In genomic region chr21:44666401-44667320, GRCh38 we compare ENCODE assay signal across 26 cellular contexts. TPM values are rescaled to one million over a fixed set of nuclear protein-coding genes. Genes with fewer than 3 reads are reported as not detected.
DNase-seq lines count a peak whose midpoint lies in the region; ATAC-seq and TF ChIP-seq lines count a peak whose summit lies in the region.
"Had no signal": no experiment of that assay in that cellular context is flagged by ENCODE, and none has a peak within 500 bp of the region (broad histone marks: within the 10 kb centered on the region; RNA-seq: fewer than 3 reads in every experiment).

KRTAP12-2 (minus strand) TSS chr21:44666927; CDS start chr21:44666886, 41 bp downstream.

- H3K27ac ChIP-seq in right atrium auricular region: no peak within 1 kb of the TSS
- no peak within 1 kb of the TSS for H3K27ac ChIP-seq in foreskin keratinocyte
- H3K27ac ChIP-seq: cardiac muscle cell, esophagus squamous epithelium, lower lobe of right lung, parathyroid adenoma, PC-9, SK-N-MC, skin epidermis had no signal

- H3K4me1 ChIP-seq in right atrium auricular region: no peaks in the 10 kb centered on the region
- no peaks in the 10 kb centered on the region for H3K4me1 ChIP-seq in foreskin keratinocyte
- H3K4me1 ChIP-seq: esophagus squamous epithelium, lower lobe of right lung, parathyroid adenoma had no signal

- no peaks in the 10 kb centered on the region for H3K4me1 Mint-ChIP-seq in stimulated activated memory B cell treated with anti-CD40 and anti-IgM and Interleukin-4, amounts not matched to agents 10 μg/mL and 1 μg/mL and 100 μg/mL, for 72 hours
- H3K4me1 Mint-ChIP-seq: CD4-positive, CD25-positive, alpha-beta regulatory T cell had no signal

- ATAC-seq in Right ventricle myocardium inferior (peak; percentile 88), foreskin keratinocyte (no peak)
- peak; percentile 16 for ATAC-seq in stimulated activated memory B cell treated with anti-CD40 and anti-IgM and Interleukin-4, amounts not matched to agents 10 μg/mL and 1 μg/mL and 100 μg/mL, for 72 hours
- no peak for ATAC-seq in activated naive CD4-positive, alpha-beta T cell treated with anti-CD3 and anti-CD28 coated beads, Interleukin-2, amount 50 U/mL, for 72 hours
- ATAC-seq: activated CD8-positive, alpha-beta T cell treated with anti-CD3 and anti-CD28 coated beads, Interleukin-2, amount 10 ng/mL, durations not matched to agents 7 days and 5 days; lower lobe of right lung had no signal

- no peak within 1 kb of the TSS for H3K4me3 Mint-ChIP-seq in stimulated activated memory B cell treated with anti-CD40 and anti-IgM and Interleukin-4, amounts not matched to agents 10 μg/mL and 1 μg/mL and 100 μg/mL, for 72 hours
- H3K4me3 Mint-ChIP-seq: activated CD8-positive, alpha-beta T cell treated with anti-CD3 and anti-CD28 coated beads, Interleukin-2, amount 10 ng/mL, durations not matched to agents 7 days and 5 days; CD4-positive, CD25-positive, alpha-beta regulatory T cell; T-helper 2 cell treated with Interferon-gamma antibody and Interleukin-4, amounts not matched to agents 5 μg/mL and 100 μg/mL, for 36 hours had no signal

- TF ChIP-seq CTCF in right atrium auricular region (IDR thresholded peaks at IDR 0.05) (no peak), foreskin keratinocyte (conservative IDR thresholded peaks at IDR 0.05) (no peak)

- intact Hi-C loops in Right ventricle myocardium inferior (cut with DNase I): no loop called here

- peaks cover 0 to 5% of the 10 kb centered on the region in 2 donors for H3K9me3 ChIP-seq in right atrium auricular region
- H3K9me3 ChIP-seq: lower lobe of right lung had no signal

- H3K36me3 ChIP-seq in right atrium auricular region: no peaks in the 10 kb centered on the region
- H3K36me3 ChIP-seq: cardiac muscle cell, esophagus squamous epithelium, lower lobe of right lung had no signal

- H3K27ac Mint-ChIP-seq in stimulated activated memory B cell treated with anti-CD40 and anti-IgM and Interleukin-4, amounts not matched to agents 10 μg/mL and 1 μg/mL and 100 μg/mL, for 72 hours: no peak within 1 kb of the TSS
- H3K27ac Mint-ChIP-seq in activated naive CD4-positive, alpha-beta T cell treated with anti-CD3 and anti-CD28 coated beads, Interleukin-2, amount 50 U/mL, for 72 hours: peak within 1 kb of the TSS in 1 of 2 donors; percentile 46
- H3K27ac Mint-ChIP-seq: activated CD8-positive, alpha-beta T cell treated with anti-CD3 and anti-CD28 coated beads, Interleukin-2, amount 10 ng/mL, durations not matched to agents 7 days and 5 days; CD4-positive, CD25-positive, alpha-beta regulatory T cell; T-helper 2 cell treated with Interferon-gamma antibody and Interleukin-4, amounts not matched to agents 5 μg/mL and 100 μg/mL, for 36 hours had no signal

- no peak within 1 kb of the TSS for H3K4me3 ChIP-seq in right atrium auricular region
- H3K4me3 ChIP-seq: cardiac muscle cell, esophagus squamous epithelium, lower lobe of right lung, PC-9, SK-N-MC, skin epidermis had no signal

- H3K27me3 ChIP-seq in right atrium auricular region (no peaks in the 10 kb centered on the region), foreskin keratinocyte (peaks cover 2% of the 10 kb centered on the region)
- H3K27me3 ChIP-seq: cardiac muscle cell had no signal

- H3K36me3 Mint-ChIP-seq in stimulated activated memory B cell treated with anti-CD40 and anti-IgM and Interleukin-4, amounts not matched to agents 10 μg/mL and 1 μg/mL and 100 μg/mL, for 72 hours: peaks cover under 1% of the 10 kb centered on the region
- H3K36me3 Mint-ChIP-seq in activated naive CD4-positive, alpha-beta T cell treated with anti-CD3 and anti-CD28 coated beads, Interleukin-2, amount 50 U/mL, for 72 hours: peaks cover under 1 to 15% of the 10 kb centered on the region in 2 donors
- H3K36me3 Mint-ChIP-seq: CD4-positive, CD25-positive, alpha-beta regulatory T cell had no signal

- peaks cover 15% of the 10 kb centered on the region for H3K9me3 Mint-ChIP-seq in stimulated activated memory B cell treated with anti-CD40 and anti-IgM and Interleukin-4, amounts not matched to agents 10 μg/mL and 1 μg/mL and 100 μg/mL, for 72 hours
- peaks cover 12 to 13% of the 10 kb centered on the region in 2 donors for H3K9me3 Mint-ChIP-seq in activated naive CD4-positive, alpha-beta T cell treated with anti-CD3 and anti-CD28 coated beads, Interleukin-2, amount 50 U/mL, for 72 hours

- DNase-seq in Right ventricle myocardium inferior (ENCODE audit: missing footprints): peak; percentile 84
- no peak for DNase-seq in right atrium auricular region (ENCODE audit: low spot score)
- DNase-seq in NCI-H2081 (lab: John Stamatoyannopoulos, UW): peak; percentile 37 to 78
- DNase-seq in foreskin keratinocyte: peak; percentile 2 to 24
- no peak for DNase-seq in activated naive CD4-positive, alpha-beta T cell treated with anti-CD3 and anti-CD28 coated beads, Interleukin-2, amount 50 U/mL, for 72 hours (ENCODE audit: low spot score in 2 of 2)
- no peak for DNase-seq in HT-29 (ENCODE audit: low spot score)
- no peak for DNase-seq in dermis blood vessel endothelial cell
- DNase-seq: activated CD4-positive, CD25-positive, alpha-beta regulatory T cell; activated CD8-positive, alpha-beta T cell treated with anti-CD3 and anti-CD28 coated beads, Interleukin-2, amount 10 ng/mL, durations not matched to agents 7 days and 5 days; CD4-positive, CD25-positive, alpha-beta regulatory T cell; esophagus squamous epithelium; H7; lower lobe of right lung; NCI-H1436 treated with DMSO at 0.1 percent for 48 hours; NCI-H526; stimulated activated CD4-positive, alpha-beta T cell treated with anti-CD3 and anti-CD28 coated beads, Interleukin-2, amount 100 ng/mL, for 48 hours had no signal

- H3K27me3 Mint-ChIP-seq in stimulated activated memory B cell treated with anti-CD40 and anti-IgM and Interleukin-4, amounts not matched to agents 10 μg/mL and 1 μg/mL and 100 μg/mL, for 72 hours: peaks cover 47% of the 10 kb centered on the region

RNA-seq across cellular contexts. Expression of gene KRTAP12-2, which starts in this region (rescaled TPM):
- total RNA-seq in Right ventricle myocardium inferior: not detected
- total RNA-seq in right atrium auricular region: not detected
- not detected in 2 replicates for total RNA-seq in foreskin keratinocyte
- polyA plus RNA-seq in foreskin keratinocyte: not detected in 2 replicates
- not detected for total RNA-seq in activated naive CD4-positive, alpha-beta T cell treated with anti-CD3 and anti-CD28 coated beads, Interleukin-2, amount 50 U/mL, for 72 hours
- total RNA-seq in HT-29 (2014; rRNA removed; shearing (Covaris generic)): not detected in 2 replicates
- total RNA-seq in dermis blood vessel endothelial cell: not detected in 2 replicates
- total RNA-seq: activated CD8-positive, alpha-beta T cell treated with anti-CD3 and anti-CD28 coated beads, Interleukin-2, amount 10 ng/mL, durations not matched to agents 7 days and 5 days; cardiac muscle cell; CD4-positive, CD25-positive, alpha-beta regulatory T cell; Daoy; esophagus squamous epithelium; H7; lower lobe of right lung; PC-9; urinary bladder had no signal
- polyA plus RNA-seq: AG04450; cardiac muscle cell; CD4-positive, CD25-positive, alpha-beta regulatory T cell; urinary bladder had no signal

Comparison
In these comparisons a context has a peak if more than half of its experiments do, and no peak if none do; other contexts are left out.
1. Peak in DNase-seq and ATAC-seq in Right ventricle myocardium inferior; RNA of the gene not detected or under 1 TPM.
2. Peak in DNase-seq in foreskin keratinocyte; RNA of the gene not detected or under 1 TPM.
3. DNase-seq: peak in NCI-H2081 (2 of 2); none in right atrium auricular region (single experiment), activated naive CD4-positive, alpha-beta T cell treated with anti-CD3 and anti-CD28 coated beads, Interleukin-2, amount 50 U/mL, for 72 hours (0 of 2), HT-29 (single experiment) and dermis blood vessel endothelial cell (single experiment).